In the genomic region with DNA sequence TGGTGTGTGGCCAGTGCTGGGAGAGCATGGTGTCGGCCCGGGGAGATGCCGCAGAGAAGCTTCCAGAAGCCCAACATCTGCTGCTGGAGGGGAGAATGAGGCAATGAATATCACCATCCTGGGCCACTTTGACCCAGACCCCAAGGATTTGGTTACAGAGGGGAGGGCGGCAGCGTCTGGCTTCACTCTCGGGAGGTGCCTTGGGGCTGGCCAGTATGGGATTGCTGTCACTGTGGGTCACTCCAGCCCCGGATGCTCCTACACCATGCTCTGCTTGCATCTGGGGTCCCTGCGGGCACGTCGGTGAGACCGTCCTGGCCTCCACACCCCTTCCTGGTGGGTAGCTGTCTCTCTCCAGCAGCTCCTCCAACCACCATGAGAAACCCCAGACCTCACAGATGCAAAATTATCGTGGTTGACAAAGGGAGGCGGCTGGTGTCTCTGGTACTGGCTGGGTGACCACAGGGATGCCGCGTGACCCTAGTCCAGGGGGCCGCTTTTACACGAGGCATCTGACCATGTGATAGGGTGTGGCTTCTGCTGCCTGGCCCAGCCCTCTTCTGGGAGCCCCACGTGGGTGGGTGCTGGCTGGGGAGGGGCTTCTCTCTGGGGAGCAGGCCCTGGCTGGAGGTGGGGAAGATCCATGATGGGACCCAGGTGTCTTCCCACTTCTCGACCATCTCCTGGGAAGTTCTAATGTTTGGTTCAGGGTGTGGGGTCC, we compare ENCODE assay signal across 29 cellular contexts. TPM values are rescaled to one million over a fixed set of nuclear protein-coding genes. Genes with fewer than 3 reads are reported as not detected.
A peak's percentile ranks its signal among the peaks of the same experiment; 100 is the strongest.
DNase-seq lines count a peak whose midpoint lies in the region; ATAC-seq and TF ChIP-seq lines count a peak whose summit lies in the region.
"Had no signal": no experiment of that assay in that cellular context is flagged by ENCODE, and none has a peak within 500 bp of the region (broad histone marks: within the 10 kb centered on the region; RNA-seq: fewer than 3 reads in every experiment).

No MANE protein-coding gene starts in this region.

- DNase-seq in Right ventricle myocardium superior (peak; percentile 35), right atrium auricular region (ENCODE audit: low spot score) (no peak), immature natural killer cell (peak in 2 of 3 donors; percentile 19 to 31), aorta (peak; percentile 43 to 62), omental fat pad (ENCODE audit: low spot score) (no peak), esophagus squamous epithelium (lab: John Stamatoyannopoulos, UW) (no peak)
- peak; percentile 53 for DNase-seq in natural killer cell treated with Interleukin-12 subunit alpha and Interleukin-12 subunit beta and Interleukin-15 and Interleukin-18, amount 100 ng/mL, for 72 hours (ENCODE audit: low spot score)
- DNase-seq in stimulated activated naive CD8-positive, alpha-beta T cell treated with anti-CD3 and anti-CD28 coated beads, Interleukin-15, Interleukin-2, amounts not matched to agents 100 U/mL and 50 U/mL, for 24 hours = no peak
- DNase-seq: AML-193; C1 segment of cervical spinal cord; CD4-positive, alpha-beta memory T cell; EL; GDM1; NCI-H1048; NCI-H1417; NCI-H1694 treated with DMSO at 0.1 percent for 48 hours; NCI-H2081; NCI-H2171; NCI-H226; NCI-H510A; NCI-H69; SIG-M5 had no signal

- H3K27ac ChIP-seq in right atrium auricular region (no peak overlapping the region), aorta (ENCODE audit: low read depth in 1 of 2, low read length in 2 of 2) (no peak overlapping the region), esophagus squamous epithelium (no peak overlapping the region)
- H3K27ac ChIP-seq: A549, HL-60, RWPE1 had no signal

- peaks cover 8 to 15% (median 8%) of the 10 kb centered on the region in 3 donors for H3K27me3 Mint-ChIP-seq in immature natural killer cell (ENCODE audit: low read depth in 3 of 3)
- peaks cover 3 to 11% of the 10 kb centered on the region in 2 donors for H3K27me3 Mint-ChIP-seq in natural killer cell treated with Interleukin-12 subunit alpha and Interleukin-12 subunit beta and Interleukin-15 and Interleukin-18, amount 100 ng/mL, for 72 hours
- H3K27me3 Mint-ChIP-seq: CD4-positive, alpha-beta memory T cell had no signal

- intact Hi-C loops in Right ventricle myocardium superior (cut with DNase I) = no loop called here
- intact Hi-C loops in aorta (cut with DNase I) = no loop called here
- intact Hi-C loops in esophagus squamous epithelium (cut with DNase I) = no loop called here

- H3K4me3 Mint-ChIP-seq in immature natural killer cell = no peak overlapping the region
- no peak overlapping the region for H3K4me3 Mint-ChIP-seq in natural killer cell treated with Interleukin-12 subunit alpha and Interleukin-12 subunit beta and Interleukin-15 and Interleukin-18, amount 100 ng/mL, for 72 hours
- H3K4me3 Mint-ChIP-seq: CD4-positive, alpha-beta memory T cell had no signal

- H3K9me3 ChIP-seq in right atrium auricular region (no peaks in the 10 kb centered on the region), aorta (ENCODE audit: control insufficient read depth, low read length) (no peaks in the 10 kb centered on the region), esophagus squamous epithelium (no peaks in the 10 kb centered on the region)
- H3K9me3 ChIP-seq: A549, Caco-2 had no signal

- no peak overlapping the region for H3K27ac Mint-ChIP-seq in immature natural killer cell
- H3K27ac Mint-ChIP-seq in natural killer cell treated with Interleukin-12 subunit alpha and Interleukin-12 subunit beta and Interleukin-15 and Interleukin-18, amount 100 ng/mL, for 72 hours = no peak overlapping the region
- H3K27ac Mint-ChIP-seq: CD4-positive, alpha-beta memory T cell had no signal

- no peak for TF ChIP-seq CTCF in right atrium auricular region (IDR thresholded peaks at IDR 0.05)
- no peak for TF ChIP-seq CTCF in omental fat pad (IDR thresholded peaks at IDR 0.05)
- TF ChIP-seq CTCF in esophagus squamous epithelium (IDR thresholded peaks at IDR 0.05) = no peak

- H3K27me3 ChIP-seq in right atrium auricular region (no peaks in the 10 kb centered on the region), aorta (ENCODE audit: control insufficient read depth in 1 of 2, insufficient read depth in 2 of 2, low read length in 1 of 2) (no peaks in the 10 kb centered on the region), esophagus squamous epithelium (peaks cover 0 to 80% (median 0%) of the 10 kb centered on the region in 4 donors)

- WGBS in aorta, 2 donors = 81 to 83% methylated on average over 19 of the region's 19 CpGs
- WGBS in esophagus squamous epithelium, 2 donors = 80 to 81% methylated on average over 6 to 12 of the region's 19 CpGs

- H3K4me1 ChIP-seq in right atrium auricular region (peaks cover 0 to 40% of the 10 kb centered on the region in 2 donors), aorta (ENCODE audit: control insufficient read depth in 1 of 2, insufficient read depth in 2 of 2, low read length in 2 of 2) (no peaks in the 10 kb centered on the region), esophagus squamous epithelium (peaks cover 13 to 28% (median 17%) of the 10 kb centered on the region in 3 donors)
- H3K4me1 ChIP-seq: A549, Caco-2 had no signal

- TF ChIP-seq POLR2A in esophagus squamous epithelium (IDR thresholded peaks at IDR 0.05) = no peak

- H3K4me3 ChIP-seq in right atrium auricular region (no peak overlapping the region), aorta (ENCODE audit: low read length in 2 of 2) (no peak overlapping the region), esophagus squamous epithelium (no peak overlapping the region)
- H3K4me3 ChIP-seq: A549, GM12878 had no signal

- no peaks in the 10 kb centered on the region for H3K9me3 Mint-ChIP-seq in immature natural killer cell
- no peaks in the 10 kb centered on the region for H3K9me3 Mint-ChIP-seq in natural killer cell treated with Interleukin-12 subunit alpha and Interleukin-12 subunit beta and Interleukin-15 and Interleukin-18, amount 100 ng/mL, for 72 hours
- H3K9me3 Mint-ChIP-seq: CD4-positive, alpha-beta memory T cell had no signal

- peaks cover 2 to 10% of the 10 kb centered on the region in 2 donors for H3K4me1 Mint-ChIP-seq in immature natural killer cell
- H3K4me1 Mint-ChIP-seq in natural killer cell treated with Interleukin-12 subunit alpha and Interleukin-12 subunit beta and Interleukin-15 and Interleukin-18, amount 100 ng/mL, for 72 hours (ENCODE audit: low read depth in 2 of 2) = peaks cover 0 to 2% of the 10 kb centered on the region in 2 donors

- no peak for ATAC-seq in Right ventricle myocardium superior (ENCODE audit: poor library complexity)
- ATAC-seq in natural killer cell treated with Interleukin-12 subunit alpha and Interleukin-12 subunit beta and Interleukin-15 and Interleukin-18, amount 100 ng/mL, for 72 hours = no peak
- ATAC-seq in aorta (ENCODE audit: low FRiP score) = no peak
- no peak for ATAC-seq in stimulated activated naive CD8-positive, alpha-beta T cell treated with anti-CD3 and anti-CD28 coated beads, Interleukin-15, Interleukin-2, amounts not matched to agents 100 U/mL and 50 U/mL, for 24 hours
- no peak for ATAC-seq in omental fat pad (ENCODE audit: low FRiP score)
- ATAC-seq: A549, GM12878, Panc1 had no signal

- no peaks in the 10 kb centered on the region for H3K36me3 Mint-ChIP-seq in immature natural killer cell
- no peaks in the 10 kb centered on the region for H3K36me3 Mint-ChIP-seq in natural killer cell treated with Interleukin-12 subunit alpha and Interleukin-12 subunit beta and Interleukin-15 and Interleukin-18, amount 100 ng/mL, for 72 hours

- H3K36me3 ChIP-seq in right atrium auricular region (no peaks in the 10 kb centered on the region), aorta (ENCODE audit: control insufficient read depth in 1 of 2, insufficient read depth in 2 of 2, low read length in 1 of 2) (no peaks in the 10 kb centered on the region), esophagus squamous epithelium (no peaks in the 10 kb centered on the region)

RNA-seq across cellular contexts. Expression of gene KCNQ1, which starts 5.7 kb away (rescaled TPM):
- total RNA-seq in Right ventricle myocardium superior (33.4 TPM), right atrium auricular region (10 to 100 TPM; 12.7 to 25.1 TPM), aorta (10 to 100 TPM in 1 of 2 donors, 1 to 10 TPM in 1; 6.2 to 11.5 TPM), omental fat pad (1 to 10 TPM; 4.5 to 5.9 (median 5.2) TPM), esophagus squamous epithelium (1 to 10 TPM in 1 of 4 donors, under 1 TPM in 3; 0.61 to 3.1 (median 0.72) TPM)
- polyA plus RNA-seq in immature natural killer cell (1 to 10 TPM in 1 of 3 donors, under 1 TPM in 2; 0.13 to 1.1 (median 0.73) TPM), aorta (1 to 10 TPM in 1 of 2 donors, under 1 TPM in 1; 0.67 to 5.4 TPM)
- total RNA-seq in natural killer cell treated with Interleukin-12 subunit alpha and Interleukin-12 subunit beta and Interleukin-15 and Interleukin-18, amount 100 ng/mL, for 72 hours = 1 to 10 TPM in 1 of 2 donors, under 1 TPM in 1; 0.19 to 1.4 TPM

RNA-seq across cellular contexts. Expression of gene TRPM5, which starts 6.2 kb away (rescaled TPM):
- total RNA-seq in Right ventricle myocardium superior (not detected), right atrium auricular region (not detected), aorta (not detected), omental fat pad (under 1 TPM in 1 of 4 donors, not detected in 3; 0.63 TPM), esophagus squamous epithelium (not detected)
- polyA plus RNA-seq in immature natural killer cell (not detected), aorta (under 1 TPM in 1 of 2 donors, not detected in 1; 0.25 TPM)
- not detected for total RNA-seq in natural killer cell treated with Interleukin-12 subunit alpha and Interleukin-12 subunit beta and Interleukin-15 and Interleukin-18, amount 100 ng/mL, for 72 hours
- total RNA-seq: Caco-2, GM12878, H4 had no signal
- polyA plus RNA-seq: A549; CD4-positive, alpha-beta memory T cell; GM12878 had no signal

RNA-seq across cellular contexts. Expression of gene TSSC4, which starts 49.9 kb away (rescaled TPM):
- total RNA-seq in Right ventricle myocardium superior (36.2 TPM), right atrium auricular region (10 to 100 TPM; 26.7 to 40.3 TPM), aorta (10 to 100 TPM; 35.2 to 44.3 TPM), omental fat pad (10 to 100 TPM; 29.9 to 59.7 (median 33.5) TPM), esophagus squamous epithelium (10 to 100 TPM; 24.2 to 35.5 (median 29.6) TPM)
- polyA plus RNA-seq in immature natural killer cell (100 to 1,000 TPM in 2 of 3 donors, 10 to 100 TPM in 1; 87.7 to 111 (median 108) TPM), aorta (10 to 100 TPM; 42.9 to 64.4 TPM)
- 10 to 100 TPM; 66.0 to 98.2 TPM for total RNA-seq in natural killer cell treated with Interleukin-12 subunit alpha and Interleukin-12 subunit beta and Interleukin-15 and Interleukin-18, amount 100 ng/mL, for 72 hours

Comparison
In these comparisons a context has a peak if more than half of its experiments do, and no peak if none do; other contexts are left out.
1. DNase-seq: peak in Right ventricle myocardium superior (single experiment), immature natural killer cell (2 of 3), natural killer cell treated with Interleukin-12 subunit alpha and Interleukin-12 subunit beta and Interleukin-15 and Interleukin-18, amount 100 ng/mL, for 72 hours (single experiment) and aorta (2 of 2); none in right atrium auricular region (single experiment), stimulated activated naive CD8-positive, alpha-beta T cell treated with anti-CD3 and anti-CD28 coated beads, Interleukin-15, Interleukin-2, amounts not matched to agents 100 U/mL and 50 U/mL, for 24 hours (single experiment), omental fat pad (single experiment) and esophagus squamous epithelium (single experiment).